Comparison of ENCODE assay signal across 10 cellular contexts in genomic region chr11:19988598-19988997, GRCh38.
DNase-seq lines count a peak whose midpoint lies in the region; ATAC-seq and TF ChIP-seq lines count a peak whose summit lies in the region.
"Had no signal": no experiment of that assay in that cellular context is flagged by ENCODE, and none has a peak within 500 bp of the region (broad histone marks: within the 10 kb centered on the region; RNA-seq: fewer than 3 reads in every experiment).

No MANE protein-coding gene starts in this region.

- H3K4me3 ChIP-seq in cardiac muscle cell (no peak overlapping the region), ovary (no peak overlapping the region), Peyer's patch (no peak overlapping the region)

- DNase-seq in Ammon's horn (ENCODE audit: low spot score) (peak; percentile 78), amniotic stem cell (lab: John Stamatoyannopoulos, UW) (peak; percentile 84), cardiac muscle cell (ENCODE audit: low read depth in 1 of 2, low spot score in 1 of 2) (peak in 1 of 2 donors; percentile 78), ovary (peak in 3 of 5 donors; percentile 20 to 45 (median 25)), NCI-H1048 (lab: John Stamatoyannopoulos, UW) (no peak), Peyer's patch (no peak)
- DNase-seq: NCI-H748 treated with DMSO at 0.1 percent for 48 hours; stimulated activated CD4-positive, alpha-beta T cell treated with anti-CD3 and anti-CD28 coated beads, Interleukin-15, amount 100 ng/mL, for 24 hours had no signal

- H3K27me3 ChIP-seq in cardiac muscle cell (no peaks in the 10 kb centered on the region), ovary (no peaks in the 10 kb centered on the region), Peyer's patch (no peaks in the 10 kb centered on the region)

- H3K27ac ChIP-seq in cardiac muscle cell = peak overlapping the region; percentile 86
- no peak overlapping the region for H3K27ac ChIP-seq in ovary
- peak overlapping the region in 1 of 4 donors; percentile 43 for H3K27ac ChIP-seq in Peyer's patch

- TF ChIP-seq EP300 in ovary (IDR thresholded peaks at IDR 0.05) = no peak

- TF ChIP-seq CTCF in cardiac muscle cell (IDR thresholded peaks at IDR 0.05; ENCODE audit: low read depth, low read length) (no peak), ovary (IDR thresholded peaks at IDR 0.05) (no peak), Peyer's patch (IDR thresholded peaks at IDR 0.05) (no peak)

- intact Hi-C loops in ovary (cut with DNase I) = no loop called here

- H3K36me3 Mint-ChIP-seq in activated T-helper 17 cell treated with anti-CD3 and anti-CD28 coated beads, Interleukin-2, amount 50 U/mL, for 72 hours (ENCODE audit: low read depth) = no peaks in the 10 kb centered on the region

- H3K4me1 ChIP-seq in cardiac muscle cell (ENCODE audit: low read depth) (peaks cover 30% of the 10 kb centered on the region), ovary (ENCODE audit: insufficient read depth) (no peaks in the 10 kb centered on the region), Peyer's patch (peaks cover 0 to 8% (median 0%) of the 10 kb centered on the region in 4 donors)

- H3K36me3 ChIP-seq in cardiac muscle cell (no peaks in the 10 kb centered on the region), ovary (no peaks in the 10 kb centered on the region), Peyer's patch (no peaks in the 10 kb centered on the region)

- no peaks in the 10 kb centered on the region for H3K9me3 Mint-ChIP-seq in activated T-helper 17 cell treated with anti-CD3 and anti-CD28 coated beads, Interleukin-2, amount 50 U/mL, for 72 hours

- H3K27ac Mint-ChIP-seq in activated T-helper 17 cell treated with anti-CD3 and anti-CD28 coated beads, Interleukin-2, amount 50 U/mL, for 72 hours = no peak overlapping the region

- H3K4me3 Mint-ChIP-seq in activated T-helper 17 cell treated with anti-CD3 and anti-CD28 coated beads, Interleukin-2, amount 50 U/mL, for 72 hours = no peak overlapping the region

- no peaks in the 10 kb centered on the region for H3K9me3 ChIP-seq in cardiac muscle cell (ENCODE audit: low read depth)
- H3K9me3 ChIP-seq in ovary = no peaks in the 10 kb centered on the region
- no peaks in the 10 kb centered on the region for H3K9me3 ChIP-seq in Peyer's patch

- 34 to 39% (median 38%) methylated on average over 2 of the region's 2 CpGs for WGBS in ovary, 3 donors

- ATAC-seq in activated T-helper 17 cell treated with anti-CD3 and anti-CD28 coated beads, Interleukin-2, amount 50 U/mL, for 72 hours (replicated peaks) = no peak
- no peak for ATAC-seq in GM18517 (IDR thresholded peaks at IDR 0.05; ENCODE audit: unreplicated experiment)

- TF ChIP-seq POLR2A in ovary (IDR thresholded peaks at IDR 0.05) (no peak), Peyer's patch (IDR thresholded peaks at IDR 0.05) (no peak)

- no peaks in the 10 kb centered on the region for H3K27me3 Mint-ChIP-seq in activated T-helper 17 cell treated with anti-CD3 and anti-CD28 coated beads, Interleukin-2, amount 50 U/mL, for 72 hours

- no peaks in the 10 kb centered on the region for H3K4me1 Mint-ChIP-seq in activated T-helper 17 cell treated with anti-CD3 and anti-CD28 coated beads, Interleukin-2, amount 50 U/mL, for 72 hours

Comparison
In these comparisons a context has a peak if more than half of its experiments do, and no peak if none do; other contexts are left out.
1. DNase-seq: peak in Ammon's horn (single experiment), amniotic stem cell (single experiment) and ovary (3 of 5); none in NCI-H1048 (single experiment) and Peyer's patch (0 of 3).